Comparison of ENCODE assay signal across 1 cellular context in genomic region chr15:78148392-78149067, GRCh38.
TF ChIP-seq lines count a peak whose summit lies in the region.

No MANE protein-coding gene starts in this region.

TF ChIP-seq in GM12878, 131 proteins besides CTCF, POLR2A, EP300 and RAD21:
- TF ChIP-seq ATF3 (IDR thresholded peaks at IDR 0.05; ENCODE audit: borderline replicate concordance, extremely low read depth, low read depth, low read length) (no peak), ZNF384 (IDR thresholded peaks at IDR 0.05; ENCODE audit: borderline replicate concordance, low read depth, low read length) (peak; percentile 74), IKZF2 (IDR thresholded peaks at IDR 0.05) (no peak), LARP7 (IDR thresholded peaks at IDR 0.05) (no peak), SIN3A (IDR thresholded peaks at IDR 0.05; ENCODE audit: low read depth, low read length) (no peak), RAD51 (IDR thresholded peaks at IDR 0.05) (no peak), ATF7 (IDR thresholded peaks at IDR 0.05; ENCODE audit: low read depth) (0 out of 2 replicates have a peak, but pooled peaks have one; percentile 14), RELB (IDR thresholded peaks at IDR 0.05; ENCODE audit: low read depth) (peak; percentile 57; the same call in 1 of the 2 replicates), PAX5 (IDR thresholded peaks at IDR 0.05; ENCODE audit: borderline replicate concordance, low read depth, low read length) (no peak), KLF5 (IDR thresholded peaks at IDR 0.05; ENCODE audit: partially characterized antibody) (no peak), SIX5 (IDR thresholded peaks at IDR 0.05; ENCODE audit: low read depth, low read length, severe bottlenecking) (no peak), JUND (IDR thresholded peaks at IDR 0.05; ENCODE audit: low read depth, low read length) (no peak), NFIC (IDR thresholded peaks at IDR 0.05; ENCODE audit: low read depth, low read length) (peak; percentile 24; the same call in 1 of the 2 replicates), TAF1 (IDR thresholded peaks at IDR 0.05; ENCODE audit: borderline replicate concordance, low read depth, low read length) (no peak), MLLT1 (IDR thresholded peaks at IDR 0.05) (peak; percentile 71; the same call in 1 of the 2 replicates), CEBPB (IDR thresholded peaks at IDR 0.05; ENCODE audit: borderline replicate concordance in 1 of 2, low read depth in 2 of 2, low read length in 2 of 2) (no peak), NBN (IDR thresholded peaks at IDR 0.05) (peak; percentile 77; the same call in 1 of the 2 replicates), ZNF622 (IDR thresholded peaks at IDR 0.05) (no peak), NFYA (IDR thresholded peaks at IDR 0.05; ENCODE audit: borderline replicate concordance, low read depth, low read length) (no peak), RB1 (IDR thresholded peaks at IDR 0.05; ENCODE audit: borderline replicate concordance) (peak; percentile 11; the same call in 1 of the 2 replicates), HDGF (IDR thresholded peaks at IDR 0.05) (no peak), SKIL (IDR thresholded peaks at IDR 0.05; ENCODE audit: low read depth, poor library complexity, severe bottlenecking) (peak; percentile 65), IRF3 (IDR thresholded peaks at IDR 0.05) (no peak), POLR2AphosphoS5 (IDR thresholded peaks at IDR 0.05; ENCODE audit: low read length) (no peak), CREM (IDR thresholded peaks at IDR 0.05; ENCODE audit: low read depth) (no peak), YBX1 (IDR thresholded peaks at IDR 0.05) (no peak), BCLAF1 (IDR thresholded peaks at IDR 0.05) (no peak)
